Comparison of ENCODE assay signal across 8 cellular contexts in genomic region chr16:8673611-8674412, GRCh38. TPM values are rescaled to one million over a fixed set of nuclear protein-coding genes. Genes with fewer than 3 reads are reported as not detected.
DNase-seq lines count a peak whose midpoint lies in the region; ATAC-seq and TF ChIP-seq lines count a peak whose summit lies in the region.

No MANE protein-coding gene starts in this region.

- H3K4me1 ChIP-seq in neuron (ENCODE audit: insufficient read depth, low read length): peaks cover 36% of the 10 kb centered on the region

- H3K27me3 Mint-ChIP-seq in endothelial cell (ENCODE audit: unreplicated experiment): peaks cover 13% of the 10 kb centered on the region

- no peaks in the 10 kb centered on the region for H3K36me3 Mint-ChIP-seq in endothelial cell (ENCODE audit: low read depth, unreplicated experiment)

- DNase-seq in LNCaP clone FGC (ENCODE audit: low read depth) (no peak), endothelial cell (ENCODE audit: low spot score) (peak; percentile 22), middle frontal gyrus (ENCODE audit: extremely low spot score, low spot score) (no peak)
- no peak for DNase-seq in activated CD4-positive, CD25-positive, alpha-beta regulatory T cell treated with anti-CD3 and anti-CD28 coated beads, Interleukin-2, amount 50 U/mL, for 72 hours
- no peak for DNase-seq in activated CD8-positive, alpha-beta memory T cell treated with anti-CD3 and anti-CD28 coated beads, Interleukin-2, amount 50 U/mL, for 4 hours

- H3K4me3 ChIP-seq in GM12875 (ENCODE audit: low read depth, low read length): peak overlapping the region; percentile 40
- peak overlapping the region; percentile 73 for H3K4me3 ChIP-seq in LNCaP clone FGC (ENCODE audit: low read depth, low read length)
- H3K4me3 ChIP-seq in neuron (ENCODE audit: low read length): peak overlapping the region; percentile 69

- ATAC-seq in GM21723 (IDR thresholded peaks at IDR 0.05; ENCODE audit: unreplicated experiment): peak; percentile 53

- H3K4me1 Mint-ChIP-seq in endothelial cell (ENCODE audit: unreplicated experiment): peaks cover 2% of the 10 kb centered on the region

- H3K9me3 ChIP-seq in neuron (ENCODE audit: low read length): no peaks in the 10 kb centered on the region

- H3K9me3 Mint-ChIP-seq in endothelial cell (ENCODE audit: unreplicated experiment): no peaks in the 10 kb centered on the region

- H3K27ac Mint-ChIP-seq in endothelial cell (ENCODE audit: unreplicated experiment): no peak overlapping the region

- peak overlapping the region; percentile 39 for H2AFZ ChIP-seq in neuron (ENCODE audit: low read depth, low read length)

- TF ChIP-seq CTCF in GM12875 (IDR thresholded peaks at IDR 0.05; ENCODE audit: borderline replicate concordance, insufficient read depth, low read depth, low read length): no peak
- TF ChIP-seq CTCF in LNCaP clone FGC (IDR thresholded peaks at IDR 0.05; ENCODE audit: control insufficient read depth, extremely low read depth, insufficient read depth): no peak
- TF ChIP-seq CTCF in endothelial cell (IDR thresholded peaks at IDR 0.05; ENCODE audit: unreplicated experiment): no peak

- no peaks in the 10 kb centered on the region for H3K36me3 ChIP-seq in neuron (ENCODE audit: insufficient read depth, low read length)

- peak overlapping the region; percentile 68 for H3K4me3 Mint-ChIP-seq in endothelial cell (ENCODE audit: unreplicated experiment)

- no peaks in the 10 kb centered on the region for H3K27me3 ChIP-seq in neuron (ENCODE audit: insufficient read depth, low read length)

RNA-seq across cellular contexts. Expression of gene ABAT, which starts 0.6 kb away (rescaled TPM):
- 1.6 TPM for total RNA-seq in endothelial cell (ENCODE audit: unreplicated experiment)

RNA-seq across cellular contexts. Expression of gene METTL22, which starts 52.3 kb away (rescaled TPM):
- 39.6 TPM for total RNA-seq in endothelial cell (ENCODE audit: unreplicated experiment)
